ENCODE assay signal across 1 cellular context in genomic region chr11:69327741-69328191, GRCh38.
TF ChIP-seq lines count a peak whose summit lies in the region.

No MANE protein-coding gene starts in this region.

TF ChIP-seq in SK-N-SH, 30 proteins besides CTCF, POLR2A, EP300 and RAD21:
- TF ChIP-seq USF1 (IDR thresholded peaks at IDR 0.05; ENCODE audit: borderline replicate concordance, low read depth) (no peak), TEAD4 (IDR thresholded peaks at IDR 0.05; ENCODE audit: borderline replicate concordance, insufficient read depth) (no peak), GATA2 (CRISPR knock-in tag; IDR thresholded peaks at IDR 0.05) (no peak), RCOR1 (IDR thresholded peaks at IDR 0.05; ENCODE audit: low read length) (no peak), JUND (IDR thresholded peaks at IDR 0.05) (no peak), NRF1 (IDR thresholded peaks at IDR 0.05; ENCODE audit: low read depth, low read length) (no peak), REST (IDR thresholded peaks at IDR 0.05; ENCODE audit: low read depth, low read length) (no peak), FOXJ3 (CRISPR knock-in tag; IDR thresholded peaks at IDR 0.05) (no peak), FOSL2 (IDR thresholded peaks at IDR 0.05; ENCODE audit: borderline replicate concordance, low read depth) (no peak), NFIC (IDR thresholded peaks at IDR 0.05; ENCODE audit: borderline replicate concordance) (no peak), MXI1 (IDR thresholded peaks at IDR 0.05; ENCODE audit: low read depth, low read length) (no peak), RXRA (IDR thresholded peaks at IDR 0.05; ENCODE audit: borderline replicate concordance, low read depth) (no peak), TAF1 (IDR thresholded peaks at IDR 0.05; ENCODE audit: borderline replicate concordance, low read depth, low read length) (no peak), RFX5 (IDR thresholded peaks at IDR 0.05; ENCODE audit: low read length) (no peak), YY1 (IDR thresholded peaks at IDR 0.05; ENCODE audit: low read depth) (no peak), TCF12 (IDR thresholded peaks at IDR 0.05) (no peak)
- TF ChIP-seq, protein P1, sequence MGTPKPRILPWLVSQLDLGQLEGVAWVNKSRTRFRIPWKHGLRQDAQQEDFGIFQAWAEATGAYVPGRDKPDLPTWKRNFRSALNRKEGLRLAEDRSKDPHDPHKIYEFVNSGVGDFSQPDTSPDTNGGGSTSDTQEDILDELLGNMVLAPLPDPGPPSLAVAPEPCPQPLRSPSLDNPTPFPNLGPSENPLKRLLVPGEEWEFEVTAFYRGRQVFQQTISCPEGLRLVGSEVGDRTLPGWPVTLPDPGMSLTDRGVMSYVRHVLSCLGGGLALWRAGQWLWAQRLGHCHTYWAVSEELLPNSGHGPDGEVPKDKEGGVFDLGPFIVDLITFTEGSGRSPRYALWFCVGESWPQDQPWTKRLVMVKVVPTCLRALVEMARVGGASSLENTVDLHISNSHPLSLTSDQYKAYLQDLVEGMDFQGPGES (IDR thresholded peaks at IDR 0.05; ENCODE audit: low read depth, low read length), result no peak
- TF ChIP-seq, protein P2, sequence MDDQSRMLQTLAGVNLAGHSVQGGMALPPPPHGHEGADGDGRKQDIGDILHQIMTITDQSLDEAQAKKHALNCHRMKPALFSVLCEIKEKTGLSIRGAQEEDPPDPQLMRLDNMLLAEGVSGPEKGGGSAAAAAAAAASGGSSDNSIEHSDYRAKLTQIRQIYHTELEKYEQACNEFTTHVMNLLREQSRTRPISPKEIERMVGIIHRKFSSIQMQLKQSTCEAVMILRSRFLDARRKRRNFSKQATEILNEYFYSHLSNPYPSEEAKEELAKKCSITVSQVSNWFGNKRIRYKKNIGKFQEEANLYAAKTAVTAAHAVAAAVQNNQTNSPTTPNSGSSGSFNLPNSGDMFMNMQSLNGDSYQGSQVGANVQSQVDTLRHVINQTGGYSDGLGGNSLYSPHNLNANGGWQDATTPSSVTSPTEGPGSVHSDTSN (IDR thresholded peaks at IDR 0.05), result no peak
- TF ChIP-seq, protein P3, sequence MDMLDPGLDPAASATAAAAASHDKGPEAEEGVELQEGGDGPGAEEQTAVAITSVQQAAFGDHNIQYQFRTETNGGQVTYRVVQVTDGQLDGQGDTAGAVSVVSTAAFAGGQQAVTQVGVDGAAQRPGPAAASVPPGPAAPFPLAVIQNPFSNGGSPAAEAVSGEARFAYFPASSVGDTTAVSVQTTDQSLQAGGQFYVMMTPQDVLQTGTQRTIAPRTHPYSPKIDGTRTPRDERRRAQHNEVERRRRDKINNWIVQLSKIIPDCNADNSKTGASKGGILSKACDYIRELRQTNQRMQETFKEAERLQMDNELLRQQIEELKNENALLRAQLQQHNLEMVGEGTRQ (IDR thresholded peaks at IDR 0.05; ENCODE audit: borderline replicate concordance, low read depth, low read length), result no peak
TF ChIP-seq in SK-N-SH: peak in this region for 0.
